In genomic region chr12:93812616-93813015, GRCh38 we compare ENCODE assay signal across 18 cellular contexts.
DNase-seq lines count a peak whose midpoint lies in the region; ATAC-seq and TF ChIP-seq lines count a peak whose summit lies in the region.
"Had no signal": no experiment of that assay in that cellular context is flagged by ENCODE, and none has a peak within 500 bp of the region (broad histone marks: within the 10 kb centered on the region; RNA-seq: fewer than 3 reads in every experiment).

No MANE protein-coding gene starts in this region.

- no peaks in the 10 kb centered on the region for H3K36me3 ChIP-seq in ACC112 (ENCODE audit: insufficient read depth, low read length)
- no peaks in the 10 kb centered on the region for H3K36me3 ChIP-seq in RWPE2 (ENCODE audit: low read depth)

- no peaks in the 10 kb centered on the region for H3K79me2 ChIP-seq in ACC112 (ENCODE audit: control insufficient read depth, insufficient read depth, low read length, unreplicated experiment)

- H3K27me3 Mint-ChIP-seq in activated naive CD8-positive, alpha-beta T cell treated with anti-CD3 and anti-CD28 coated beads for 36 hours, result no peaks in the 10 kb centered on the region

- H3K4me3 ChIP-seq in ACC112 (ENCODE audit: low read depth, low read length), result no peak overlapping the region
- H3K4me3 ChIP-seq in RWPE2 (ENCODE audit: severe bottlenecking), result no peak overlapping the region
- H3K4me3 ChIP-seq in foreskin fibroblast (ENCODE audit: low read depth in 1 of 2, low read length in 2 of 2), result no peak overlapping the region
- H3K4me3 ChIP-seq in skeletal muscle cell (ENCODE audit: low read depth, low read length), result no peak overlapping the region
- H3K4me3 ChIP-seq: lung had no signal

- ATAC-seq in RWPE2 (ENCODE audit: low read depth), result peak; percentile 24; the same call in 1 of the 3 replicates

- no peak overlapping the region for H3K4me3 Mint-ChIP-seq in activated naive CD8-positive, alpha-beta T cell treated with anti-CD3 and anti-CD28 coated beads for 36 hours
- H3K4me3 Mint-ChIP-seq: nephron progenitor cell had no signal

- H3K36me3 Mint-ChIP-seq in activated naive CD8-positive, alpha-beta T cell treated with anti-CD3 and anti-CD28 coated beads for 36 hours, result no peaks in the 10 kb centered on the region

- no peaks in the 10 kb centered on the region for H3K27me3 ChIP-seq in ACC112 (ENCODE audit: insufficient read depth, low read length)
- no peaks in the 10 kb centered on the region for H3K27me3 ChIP-seq in RWPE2 (ENCODE audit: insufficient read depth, poor library complexity, severe bottlenecking)

- no peaks in the 10 kb centered on the region for H3K9me3 Mint-ChIP-seq in activated naive CD8-positive, alpha-beta T cell treated with anti-CD3 and anti-CD28 coated beads for 36 hours
- H3K9me3 Mint-ChIP-seq: nephron progenitor cell had no signal

- no peak overlapping the region for H3K27ac Mint-ChIP-seq in activated naive CD8-positive, alpha-beta T cell treated with anti-CD3 and anti-CD28 coated beads for 36 hours

- TF ChIP-seq CTCF in RWPE2 (IDR thresholded peaks at IDR 0.05; ENCODE audit: poor library complexity, severe bottlenecking), result no peak
- TF ChIP-seq CTCF in foreskin fibroblast (IDR thresholded peaks at IDR 0.05; ENCODE audit: low read depth, low read length), result no peak

- no peak for DNase-seq in RWPE2 (ENCODE audit: low spot score)
- DNase-seq in foreskin fibroblast, result peak; percentile 68 to 78
- DNase-seq in skeletal muscle cell (ENCODE audit: low read depth), result peak; percentile 80
- no peak for DNase-seq in activated naive CD8-positive, alpha-beta T cell treated with anti-CD3 and anti-CD28 coated beads for 36 hours
- no peak for DNase-seq in pons (ENCODE audit: low spot score)
- no peak for DNase-seq in GM19240 (ENCODE audit: insufficient read length, low spot score)
- no peak for DNase-seq in H4 (ENCODE audit: low spot score)
- DNase-seq: activated CD4-positive, CD25-positive, alpha-beta regulatory T cell; activated effector memory CD4-positive, alpha-beta T cell treated with Interleukin-2 at 50 U/mL for 16 hours; KG1; NCI-H1417; NCI-H2171; nephron progenitor cell; stimulated activated CD4-positive, alpha-beta T cell treated with anti-CD3 and anti-CD28 coated beads, Interleukin-4, amount 100 ng/mL, for 1 hour; stimulated activated CD8-positive, alpha-beta memory T cell treated with anti-CD3 and anti-CD28 coated beads, Interleukin-4, amount 100 ng/mL, for 48 hours; T-helper 1 cell had no signal

- H3K4me1 Mint-ChIP-seq in activated naive CD8-positive, alpha-beta T cell treated with anti-CD3 and anti-CD28 coated beads for 36 hours, result no peaks in the 10 kb centered on the region

- H3K9me3 ChIP-seq in RWPE2 (ENCODE audit: severe bottlenecking), result no peaks in the 10 kb centered on the region

- H3K27ac ChIP-seq in ACC112 (ENCODE audit: low read depth, low read length) (peak overlapping the region; percentile 96), RWPE2 (ENCODE audit: poor library complexity, severe bottlenecking) (no peak overlapping the region)

- H2AFZ ChIP-seq in ACC112 (ENCODE audit: low read length, unreplicated experiment), result peak overlapping the region; percentile 98

- peaks cover 59% of the 10 kb centered on the region for H3K4me1 ChIP-seq in ACC112 (ENCODE audit: control insufficient read depth, insufficient read depth, low read length, unreplicated experiment)
- H3K4me1 ChIP-seq in RWPE2 (ENCODE audit: insufficient read depth, poor library complexity, severe bottlenecking), result peaks cover 19% of the 10 kb centered on the region

Comparison
In these comparisons a context has a peak if more than half of its experiments do, and no peak if none do; other contexts are left out.
1. DNase-seq: peak in foreskin fibroblast (2 of 2) and skeletal muscle cell (single experiment); none in RWPE2 (single experiment), activated naive CD8-positive, alpha-beta T cell treated with anti-CD3 and anti-CD28 coated beads for 36 hours (single experiment), pons (single experiment), GM19240 (single experiment) and H4 (single experiment).